9 cellular contexts compared by ENCODE assay signal in genomic region chr12:30796508-30796780, GRCh38. TPM values are rescaled to one million over a fixed set of nuclear protein-coding genes. Genes with fewer than 3 reads are reported as not detected.
DNase-seq lines count a peak whose midpoint lies in the region; ATAC-seq, FAIRE-seq and TF ChIP-seq lines count a peak whose summit lies in the region.
"Had no signal": no experiment of that assay in that cellular context is flagged by ENCODE, and none has a peak within 500 bp of the region (broad histone marks: within the 10 kb centered on the region; RNA-seq: fewer than 3 reads in every experiment).

No MANE protein-coding gene starts in this region.

- ATAC-seq in HG03103 (IDR thresholded peaks at IDR 0.05; ENCODE audit: low read depth, unreplicated experiment), result peak; percentile 9

- 0 to 1% (median 0%) methylated on average over 19 of the region's 19 CpGs for WGBS in ovary, 3 donors

- no peaks in the 10 kb centered on the region for H3K36me3 ChIP-seq in ovary

- intact Hi-C loops in ovary (cut with DNase I), result no loop called here

- TF ChIP-seq EP300 in ovary (IDR thresholded peaks at IDR 0.05), result no peak

- H3K9me3 ChIP-seq in ovary, result no peaks in the 10 kb centered on the region

- TF ChIP-seq POLR2A in ovary (IDR thresholded peaks at IDR 0.05), result no peak
- TF ChIP-seq POLR2A in GM12892 (IDR thresholded peaks at IDR 0.05; ENCODE audit: low read depth, low read length), result no peak

- H3K4me1 ChIP-seq in ovary (ENCODE audit: insufficient read depth), result no peaks in the 10 kb centered on the region

- FAIRE-seq in GM12892 (lab: Jason Lieb, UNC), result no peak

- H3K27ac ChIP-seq in ovary, result peak overlapping the region in 1 of 2 donors; percentile 31
- H3K27ac ChIP-seq: 22Rv1 had no signal

- no peaks in the 10 kb centered on the region for H3K27me3 ChIP-seq in ovary

- H3K4me3 ChIP-seq in WI38 (ENCODE audit: low read depth, low read length) (peak overlapping the region; percentile 61), ovary (peak overlapping the region; percentile 46)

- DNase-seq in DMS 273 (lab: John Stamatoyannopoulos, UW; ENCODE audit: unreplicated experiment) (peak; percentile 70), DMS 273 treated with DMSO at 0.1 percent for 48 hours (lab: John Stamatoyannopoulos, UW) (no peak), glomerular visceral epithelial cell (ENCODE audit: extremely low spot score) (peak; percentile 59), ovary (peak; percentile 19 to 48 (median 41)), GM12892 (ENCODE audit: insufficient read length) (no peak), MV-4-11 (lab: John Stamatoyannopoulos, UW) (no peak)

- TF ChIP-seq CTCF in WI38 (IDR thresholded peaks at IDR 0.05; ENCODE audit: low read depth, low read length) (no peak), ovary (IDR thresholded peaks at IDR 0.05) (no peak)

RNA-seq across cellular contexts. Expression of gene CAPRIN2, which starts 41.7 kb away (rescaled TPM):
- 10 to 100 TPM; 17.2 to 31.7 (median 25.9) TPM for total RNA-seq in ovary
- 10 to 100 TPM; 16.8 to 20.1 TPM for polyA plus RNA-seq in ovary
- 8.1 TPM for polyA plus RNA-seq in GM12892 (2012; ENCODE audit: missing spikeins)

Comparison
In these comparisons a context has a peak if more than half of its experiments do, and no peak if none do; other contexts are left out.
1. DNase-seq: peak in DMS 273 (single experiment), glomerular visceral epithelial cell (single experiment) and ovary (5 of 5); none in DMS 273 treated with DMSO at 0.1 percent for 48 hours (single experiment), GM12892 (single experiment) and MV-4-11 (single experiment).